In genomic region chr15:74318376-74319137, GRCh38 we compare ENCODE assay signal across 9 cellular contexts. TPM values are rescaled to one million over a fixed set of nuclear protein-coding genes. Genes with fewer than 3 reads are reported as not detected.
DNase-seq lines count a peak whose midpoint lies in the region; ATAC-seq and TF ChIP-seq lines count a peak whose summit lies in the region.
"Had no signal": no experiment of that assay in that cellular context is flagged by ENCODE, and none has a peak within 500 bp of the region (broad histone marks: within the 10 kb centered on the region; RNA-seq: fewer than 3 reads in every experiment).

No MANE protein-coding gene starts in this region.

- DNase-seq in COR-L47 (lab: John Stamatoyannopoulos, UW): peak; percentile 47
- DNase-seq in NCI-H128 (lab: John Stamatoyannopoulos, UW; ENCODE audit: unreplicated experiment): peak; percentile 44
- peak; percentile 59 for DNase-seq in adipocyte (ENCODE audit: low read depth)
- no peak for DNase-seq in T-helper 1 cell
- no peak for DNase-seq in D341Med (ENCODE audit: low spot score)
- DNase-seq in iPS-NIHi7 (ENCODE audit: extremely low spot score): no peak
- DNase-seq: activated CD4-positive, alpha-beta T cell treated with anti-CD3 and anti-CD28 coated beads, Interleukin-2, amount 10 ng/mL, durations not matched to agents 24 days and 14 days had no signal

- H3K27me3 ChIP-seq in adipocyte (replicated peaks; ENCODE audit: control insufficient read depth, insufficient read depth, low read length) (no peaks in the 10 kb centered on the region), neural cell (ENCODE audit: insufficient read depth, low read depth, low read length) (no peaks in the 10 kb centered on the region)

- no peak for TF ChIP-seq EP300 in neural cell (conservative IDR thresholded peaks at IDR 0.05; ENCODE audit: poor library complexity, severe bottlenecking)

- no peak for TF ChIP-seq CTCF in neural cell (IDR thresholded peaks at IDR 0.05; ENCODE audit: poor library complexity, severe bottlenecking)

- H3K79me2 ChIP-seq in neural cell (replicated peaks; ENCODE audit: insufficient read depth, low read length): no peaks in the 10 kb centered on the region

- H3K4me1 ChIP-seq in adipocyte (ENCODE audit: control insufficient read depth, insufficient read depth, low read length): peaks cover 61% of the 10 kb centered on the region

- H3K4me3 ChIP-seq in adipocyte (ENCODE audit: low read length): peak overlapping the region; percentile 48
- H3K4me3 ChIP-seq in neural cell (ENCODE audit: low read length): no peak overlapping the region

- H3K9me3 ChIP-seq in adipocyte (ENCODE audit: control insufficient read depth, low read length) (no peaks in the 10 kb centered on the region), neural cell (ENCODE audit: low read length) (no peaks in the 10 kb centered on the region)

- no peak overlapping the region for H3K4me2 ChIP-seq in neural cell (ENCODE audit: low read length)

- TF ChIP-seq RAD21 in neural cell (conservative IDR thresholded peaks at IDR 0.05): no peak

- no peak for TF ChIP-seq POLR2A in GM18505 (IDR thresholded peaks at IDR 0.05; ENCODE audit: borderline replicate concordance, extremely low read depth, insufficient read depth, insufficient read length)

- H4K20me1 ChIP-seq in neural cell (ENCODE audit: insufficient read depth): no peaks in the 10 kb centered on the region

- peak overlapping the region; percentile 34 for H3K27ac ChIP-seq in neural cell (ENCODE audit: low read length)

- ATAC-seq in GM18505 (IDR thresholded peaks at IDR 0.05; ENCODE audit: unreplicated experiment): no peak

- no peaks in the 10 kb centered on the region for H3F3A ChIP-seq in neural cell (ENCODE audit: insufficient read depth, low read length, poor library complexity, severe bottlenecking)

- H2AFZ ChIP-seq in neural cell (ENCODE audit: low read depth, low read length): no peak overlapping the region

- H3K9ac ChIP-seq in adipocyte (ENCODE audit: low read length) (peak overlapping the region; percentile 59), neural cell (ENCODE audit: low read length) (peak overlapping the region; percentile 41)

- H3K36me3 ChIP-seq in adipocyte (ENCODE audit: control insufficient read depth, insufficient read depth, low read length, severe bottlenecking) (no peaks in the 10 kb centered on the region), neural cell (ENCODE audit: insufficient read depth, low read length) (no peaks in the 10 kb centered on the region)

- H3K9me2 ChIP-seq in neural cell (ENCODE audit: insufficient read depth, low read length): no peaks in the 10 kb centered on the region

TF ChIP-seq in neural cell, 6 proteins besides CTCF, POLR2A, EP300 and RAD21:
- TF ChIP-seq SMC3 (conservative IDR thresholded peaks at IDR 0.05; ENCODE audit: poor library complexity) (no peak), TAF1 (IDR thresholded peaks at IDR 0.05; ENCODE audit: low read depth) (no peak), MXI1 (conservative IDR thresholded peaks at IDR 0.05; ENCODE audit: poor library complexity, severe bottlenecking) (no peak), POLR2AphosphoS5 (IDR thresholded peaks at IDR 0.05) (no peak), REST (IDR thresholded peaks at IDR 0.05; ENCODE audit: borderline replicate concordance) (no peak), EZH2 (IDR thresholded peaks at IDR 0.05; ENCODE audit: borderline replicate concordance, insufficient read depth, low read length, poor library complexity, severe bottlenecking) (no peak)

RNA-seq across cellular contexts. Expression of gene CYP11A1, which starts 48.9 kb away (rescaled TPM):
- not detected in 2 replicates for polyA plus RNA-seq in neural cell
- polyA minus RNA-seq in neural cell: not detected in 2 replicates

Comparison
In these comparisons a context has a peak if more than half of its experiments do, and no peak if none do; other contexts are left out.
1. DNase-seq: peak in COR-L47 (single experiment), NCI-H128 (single experiment) and adipocyte (single experiment); none in T-helper 1 cell (0 of 5), D341Med (single experiment) and iPS-NIHi7 (single experiment).